In genomic region chr12:124929649-124930419, GRCh38 we compare ENCODE assay signal across 1 cellular context.
TF ChIP-seq lines count a peak whose summit lies in the region.

No MANE protein-coding gene starts in this region.

TF ChIP-seq in HCT116, 20 proteins besides CTCF, POLR2A, EP300 and RAD21 (continued from another document):
- TF ChIP-seq ELF1 (IDR thresholded peaks at IDR 0.05; ENCODE audit: borderline replicate concordance, low read depth) (no peak), FOSL1 (IDR thresholded peaks at IDR 0.05; ENCODE audit: low read depth) (no peak), ZBTB33 (IDR thresholded peaks at IDR 0.05; ENCODE audit: extremely low read depth, insufficient replicate concordance, low read length) (no peak), ZFX (IDR thresholded peaks at IDR 0.05) (no peak), ZNF274 (IDR thresholded peaks at IDR 0.05; ENCODE audit: low read depth, low read length) (no peak)
